In the genomic region with DNA sequence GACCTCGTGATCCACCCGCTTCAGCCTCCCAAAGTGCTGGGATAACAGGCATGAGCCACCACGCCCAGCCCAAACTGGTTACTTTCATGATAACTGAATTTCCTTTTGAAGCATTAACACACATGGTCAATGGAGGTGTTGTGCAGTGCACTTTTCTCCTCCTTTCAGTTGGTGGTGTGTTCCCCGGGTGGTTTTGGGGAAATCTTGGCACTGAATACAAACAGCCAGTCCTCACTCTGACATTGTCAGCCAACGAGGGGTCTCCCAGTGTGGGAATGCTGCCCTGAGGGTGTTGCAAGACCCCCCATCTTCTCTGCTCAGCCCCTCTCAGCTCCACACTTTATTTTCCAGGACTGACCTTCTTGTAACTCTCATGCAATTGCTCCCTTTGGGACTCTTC, we compare ENCODE assay signal across 22 cellular contexts.
A peak's percentile ranks its signal among the peaks of the same experiment; 100 is the strongest.
DNase-seq lines count a peak whose midpoint lies in the region; ATAC-seq and TF ChIP-seq lines count a peak whose summit lies in the region.
"Had no signal": no experiment of that assay in that cellular context is flagged by ENCODE, and none has a peak within 500 bp of the region (broad histone marks: within the 10 kb centered on the region; RNA-seq: fewer than 3 reads in every experiment).

No MANE protein-coding gene starts in this region.

- no peak for TF ChIP-seq POLR2A in upper lobe of left lung (IDR thresholded peaks at IDR 0.05)

- DNase-seq in Karpas-422, result no peak
- DNase-seq in left ventricle myocardium inferior, result no peak
- no peak for DNase-seq in lower lobe of right lung
- DNase-seq in upper lobe of left lung, result no peak
- no peak for DNase-seq in HPDE6-E6E7 (ENCODE audit: extremely low spot score)
- no peak for DNase-seq in activated CD4-positive, alpha-beta T cell treated with anti-CD3 and anti-CD28 coated beads for 4 hours
- DNase-seq: CD4-positive, CD25-positive, alpha-beta regulatory T cell; COR-L47; DND-41; NCI-H1105; NCI-H146; NCI-H2029; NCI-H226; NCI-H510A treated with DMSO at 0.1 percent for 48 hours; NCI-H748 treated with DMSO at 0.1 percent for 48 hours; NK-92 treated with Interleukin-12 subunit alpha and Interleukin-12 subunit beta, amount 100 ng/mL, for 24 hours; SJCRH30 had no signal

- no peak for TF ChIP-seq EP300 in upper lobe of left lung (IDR thresholded peaks at IDR 0.05)

- H3K4me3 ChIP-seq in Karpas-422 (ENCODE audit: low read length), result no peak overlapping the region
- H3K4me3 ChIP-seq in left ventricle myocardium inferior, result no peak overlapping the region
- no peak overlapping the region for H3K4me3 ChIP-seq in lower lobe of right lung
- no peak overlapping the region for H3K4me3 ChIP-seq in upper lobe of left lung
- H3K4me3 ChIP-seq: GM12878, GM23338, HAP-1, SJCRH30 had no signal

- no peak for ATAC-seq in lower lobe of right lung
- ATAC-seq in upper lobe of left lung (ENCODE audit: low FRiP score in 2 of 2), result no peak
- ATAC-seq in GM21825 (IDR thresholded peaks at IDR 0.05; ENCODE audit: unreplicated experiment), result no peak
- ATAC-seq: GM12878, GM23338 had no signal

- 75 to 85% methylated on average over 5 of the region's 5 CpGs for WGBS in upper lobe of left lung, 2 donors

- no peaks in the 10 kb centered on the region for H3K9me3 ChIP-seq in Karpas-422 (ENCODE audit: low read length)
- peaks cover 7% of the 10 kb centered on the region for H3K9me3 ChIP-seq in left ventricle myocardium inferior (replicated peaks)
- H3K9me3 ChIP-seq in lower lobe of right lung, result no peaks in the 10 kb centered on the region
- no peaks in the 10 kb centered on the region for H3K9me3 ChIP-seq in upper lobe of left lung
- H3K9me3 ChIP-seq: HAP-1 had no signal

- H3K36me3 ChIP-seq in Karpas-422 (ENCODE audit: insufficient read depth, low read length), result no peaks in the 10 kb centered on the region; the same call in 1 of the 2 replicates
- H3K36me3 ChIP-seq in left ventricle myocardium inferior, result no peaks in the 10 kb centered on the region
- H3K36me3 ChIP-seq in lower lobe of right lung, result no peaks in the 10 kb centered on the region
- no peaks in the 10 kb centered on the region for H3K36me3 ChIP-seq in upper lobe of left lung
- H3K36me3 ChIP-seq: HAP-1, SJCRH30 had no signal

- peaks cover 67% of the 10 kb centered on the region for H3K4me1 ChIP-seq in Karpas-422 (ENCODE audit: low read length)
- H3K4me1 ChIP-seq in left ventricle myocardium inferior, result no peaks in the 10 kb centered on the region
- no peaks in the 10 kb centered on the region for H3K4me1 ChIP-seq in lower lobe of right lung
- H3K4me1 ChIP-seq in upper lobe of left lung, result no peaks in the 10 kb centered on the region
- H3K4me1 ChIP-seq: HAP-1 had no signal

- peak overlapping the region; percentile 23; the same call in 1 of the 2 replicates for H3K9ac ChIP-seq in Karpas-422 (ENCODE audit: low read length)
- H3K9ac ChIP-seq: KMS-11 had no signal

- H3K27me3 ChIP-seq in Karpas-422 (ENCODE audit: low read length) (no peaks in the 10 kb centered on the region), left ventricle myocardium inferior (ENCODE audit: low read depth) (peaks cover 29% of the 10 kb centered on the region), lower lobe of right lung (ENCODE audit: low read depth) (no peaks in the 10 kb centered on the region), upper lobe of left lung (no peaks in the 10 kb centered on the region)
- H3K27me3 ChIP-seq: SJCRH30 had no signal

- no peak overlapping the region for H2AFZ ChIP-seq in Karpas-422 (ENCODE audit: low read length)
- H2AFZ ChIP-seq: GM23338 had no signal

- H4K20me1 ChIP-seq in Karpas-422 (ENCODE audit: insufficient read depth, low read depth, low read length), result no peaks in the 10 kb centered on the region

- intact Hi-C loops in left ventricle myocardium inferior (cut with micrococcal nuclease) (no loop called here), lower lobe of right lung (cut with DNase I) (no loop called here)

- no peak for TF ChIP-seq CTCF in left ventricle myocardium inferior (IDR thresholded peaks at IDR 0.05; ENCODE audit: borderline replicate concordance)
- TF ChIP-seq CTCF in lower lobe of right lung (IDR thresholded peaks at IDR 0.05), result no peak
- TF ChIP-seq CTCF in upper lobe of left lung (IDR thresholded peaks at IDR 0.05), result no peak

- no peaks in the 10 kb centered on the region for H3K9me2 ChIP-seq in Karpas-422 (replicated peaks; ENCODE audit: insufficient read depth, low read length)

- no peaks in the 10 kb centered on the region for H3K79me2 ChIP-seq in Karpas-422 (ENCODE audit: low read length)

- H3K27ac ChIP-seq in Karpas-422 (ENCODE audit: low read length), result peak overlapping the region; percentile 98
- peak overlapping the region; percentile 79 for H3K27ac ChIP-seq in left ventricle myocardium inferior (replicated peaks)
- peak overlapping the region; percentile 49 for H3K27ac ChIP-seq in lower lobe of right lung
- peak overlapping the region in 3 of 4 donors; percentile 1 to 65 (median 53) for H3K27ac ChIP-seq in upper lobe of left lung
- H3K27ac ChIP-seq: KMS-11, SJCRH30 had no signal

- no peak overlapping the region for H3K4me2 ChIP-seq in Karpas-422 (ENCODE audit: low read depth, low read length, poor library complexity, severe bottlenecking)
- H3K4me2 ChIP-seq: GM23338, KMS-11 had no signal
